ENCODE assay signal across 1 cellular context in the genomic region with DNA sequence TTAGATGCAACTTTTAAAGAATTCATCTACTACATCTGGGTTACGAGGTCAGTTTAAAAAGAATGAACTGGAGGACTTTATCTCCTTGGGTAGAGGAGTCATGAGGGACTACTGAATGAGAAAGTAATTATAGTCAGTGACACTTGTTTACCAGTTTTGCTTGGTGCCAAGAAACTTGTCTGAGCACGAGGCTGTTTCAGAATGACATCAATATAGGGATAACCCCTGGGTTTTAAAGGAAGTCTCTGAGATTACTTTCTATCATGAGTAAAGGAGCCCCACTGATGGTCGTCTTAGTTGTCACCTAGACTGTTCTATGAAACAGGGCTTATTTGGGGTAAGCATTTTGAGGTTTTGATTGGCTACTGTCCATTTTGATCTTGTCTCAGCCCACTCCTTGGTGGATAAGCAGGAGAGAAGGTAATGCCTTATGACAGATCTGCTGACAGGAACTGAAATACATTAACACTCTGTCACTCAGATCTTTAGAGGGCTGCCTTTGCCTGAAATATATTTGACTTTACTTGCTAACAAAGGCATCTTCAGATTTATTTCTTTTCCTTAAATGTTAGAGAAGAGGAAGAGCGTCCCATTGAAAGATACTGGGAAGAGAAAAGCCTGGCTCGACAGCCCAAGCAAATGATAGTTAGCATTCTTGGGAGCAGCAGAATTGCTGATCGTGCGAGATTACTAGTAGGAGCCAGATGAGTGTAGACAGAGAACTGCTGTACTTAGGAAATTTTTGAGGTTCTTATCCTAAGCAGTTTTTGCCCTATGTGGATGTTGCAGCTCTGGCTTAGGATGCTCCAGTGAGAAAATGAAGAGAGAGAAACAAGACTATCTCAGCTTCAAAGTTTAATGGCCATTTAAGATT.
TF ChIP-seq lines count a peak whose summit lies in the region.

No MANE protein-coding gene starts in this region.

TF ChIP-seq in K562, 482 proteins besides CTCF, POLR2A, EP300 and RAD21 (continued from another document):
- TF ChIP-seq, protein P1, sequence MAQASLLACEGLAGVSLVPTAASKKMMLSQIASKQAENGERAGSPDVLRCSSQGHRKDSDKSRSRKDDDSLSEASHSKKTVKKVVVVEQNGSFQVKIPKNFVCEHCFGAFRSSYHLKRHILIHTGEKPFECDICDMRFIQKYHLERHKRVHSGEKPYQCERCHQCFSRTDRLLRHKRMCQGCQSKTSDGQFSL (CRISPR knock-in tag; IDR thresholded peaks at IDR 0.05), result no peak
- TF ChIP-seq, protein P1 (tag; IDR thresholded peaks at IDR 0.05), result no peak
- TF ChIP-seq, protein P2, sequence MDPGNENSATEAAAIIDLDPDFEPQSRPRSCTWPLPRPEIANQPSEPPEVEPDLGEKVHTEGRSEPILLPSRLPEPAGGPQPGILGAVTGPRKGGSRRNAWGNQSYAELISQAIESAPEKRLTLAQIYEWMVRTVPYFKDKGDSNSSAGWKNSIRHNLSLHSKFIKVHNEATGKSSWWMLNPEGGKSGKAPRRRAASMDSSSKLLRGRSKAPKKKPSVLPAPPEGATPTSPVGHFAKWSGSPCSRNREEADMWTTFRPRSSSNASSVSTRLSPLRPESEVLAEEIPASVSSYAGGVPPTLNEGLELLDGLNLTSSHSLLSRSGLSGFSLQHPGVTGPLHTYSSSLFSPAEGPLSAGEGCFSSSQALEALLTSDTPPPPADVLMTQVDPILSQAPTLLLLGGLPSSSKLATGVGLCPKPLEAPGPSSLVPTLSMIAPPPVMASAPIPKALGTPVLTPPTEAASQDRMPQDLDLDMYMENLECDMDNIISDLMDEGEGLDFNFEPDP (CRISPR knock-in tag; IDR thresholded peaks at IDR 0.05), result no peak
